8 cellular contexts compared by ENCODE assay signal in the genomic region with DNA sequence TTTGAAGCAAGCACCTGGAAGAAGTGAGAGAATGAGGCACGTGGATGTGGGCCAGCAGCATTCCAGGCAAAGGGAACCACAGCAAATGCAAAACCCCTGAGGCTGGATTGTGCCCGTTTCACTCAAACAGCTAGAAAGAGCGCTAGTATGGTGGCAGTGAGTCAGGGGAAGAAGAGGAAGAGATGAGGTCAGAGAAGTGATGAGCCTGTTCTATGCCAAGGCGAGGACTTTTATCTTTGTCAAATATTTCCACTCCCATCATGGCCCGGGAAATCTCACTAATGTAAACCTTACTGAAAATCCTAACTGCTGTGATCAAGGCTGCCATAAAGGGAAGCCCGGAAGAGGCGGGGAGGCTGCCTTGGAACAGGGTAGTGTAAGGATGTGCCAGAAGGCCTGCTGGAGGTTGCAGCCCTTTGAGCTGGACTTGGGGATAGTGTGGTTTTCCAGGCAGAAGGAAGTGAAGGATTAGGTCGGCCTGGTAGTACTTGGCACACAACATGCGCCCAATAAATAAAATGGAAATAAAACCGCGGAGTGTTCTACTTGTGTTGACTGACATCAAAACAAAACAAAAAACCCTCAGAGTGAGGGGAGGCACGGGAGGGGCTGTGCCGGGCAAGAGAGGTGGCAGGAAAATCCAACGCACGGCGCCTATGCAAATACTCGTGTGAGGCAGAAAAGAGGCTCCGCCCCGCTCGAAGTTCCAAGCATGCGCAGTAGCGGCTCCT. TPM values are rescaled to one million over a fixed set of nuclear protein-coding genes. Genes with fewer than 3 reads are reported as not detected.
DNase-seq lines count a peak whose midpoint lies in the region; ATAC-seq and TF ChIP-seq lines count a peak whose summit lies in the region.

No MANE protein-coding gene starts in this region.

- H3K27me3 ChIP-seq in PC-3 (ENCODE audit: low read length) (no peaks in the 10 kb centered on the region), body of pancreas (no peaks in the 10 kb centered on the region)

- WGBS in body of pancreas, 2 donors, result 4 to 6% methylated on average over 22 of the region's 22 CpGs

- peak overlapping the region; percentile 74 for H3K9ac ChIP-seq in PC-3 (ENCODE audit: low read length)

- H3K9me3 ChIP-seq in PC-3 (ENCODE audit: low read length) (no peaks in the 10 kb centered on the region), body of pancreas (no peaks in the 10 kb centered on the region)

- H3K4me3 ChIP-seq in PC-3 (ENCODE audit: low read length) (peak overlapping the region; percentile 58), body of pancreas (no peak overlapping the region)

- H3K36me3 ChIP-seq in PC-3 (ENCODE audit: low read depth, low read length) (peaks cover 38% of the 10 kb centered on the region), body of pancreas (replicated peaks in 1 of 2; ENCODE audit: insufficient read depth in 1 of 2, low read depth in 2 of 2) (peaks cover 0 to 9% of the 10 kb centered on the region in 2 donors)

- BruUV-seq in PC-3 (replicated peaks; lab: Mats Ljungman, UMichigan), result no TSS peak

- H3K36me3 Mint-ChIP-seq in stimulated activated effector memory CD8-positive, alpha-beta T cell treated with anti-CD3 and anti-CD28 coated beads, Interleukin-12 subunit alpha, Interleukin-12 subunit beta, amount 100 ng/mL, for 72 hours, result peaks cover 90% of the 10 kb centered on the region

- no peak for TF ChIP-seq POLR2A in body of pancreas (IDR thresholded peaks at IDR 0.05)

- 0 out of 2 replicates have a peak overlapping the region, but pooled peaks have one; percentile 51 for H2AFZ ChIP-seq in PC-3 (ENCODE audit: low read length)

- no peaks in the 10 kb centered on the region for H3K9me2 ChIP-seq in PC-3 (replicated peaks; ENCODE audit: low read length)

- H3K9me3 Mint-ChIP-seq in stimulated activated effector memory CD8-positive, alpha-beta T cell treated with anti-CD3 and anti-CD28 coated beads, Interleukin-12 subunit alpha, Interleukin-12 subunit beta, amount 100 ng/mL, for 72 hours, result no peaks in the 10 kb centered on the region

- H3K4me1 ChIP-seq in PC-3 (ENCODE audit: insufficient read depth, low read length) (peaks cover 34% of the 10 kb centered on the region), body of pancreas (peaks cover 29% of the 10 kb centered on the region)

- H3K4me3 Mint-ChIP-seq in stimulated activated effector memory CD8-positive, alpha-beta T cell treated with anti-CD3 and anti-CD28 coated beads, Interleukin-12 subunit alpha, Interleukin-12 subunit beta, amount 100 ng/mL, for 72 hours, result peak overlapping the region; percentile 89

- H3K79me2 ChIP-seq in PC-3 (ENCODE audit: low read length), result peaks cover 41% of the 10 kb centered on the region

- H3F3A ChIP-seq in PC-3 (ENCODE audit: low read length, unreplicated experiment), result peaks cover 16% of the 10 kb centered on the region

- H3K4me1 Mint-ChIP-seq in stimulated activated effector memory CD8-positive, alpha-beta T cell treated with anti-CD3 and anti-CD28 coated beads, Interleukin-12 subunit alpha, Interleukin-12 subunit beta, amount 100 ng/mL, for 72 hours, result peaks cover 42% of the 10 kb centered on the region

- POLR2A ChIA-PET in PC-3 (lab: Charles Lee; ENCODE audit: unreplicated experiment), result interaction anchor here (0.5 to 1.3 kb wide), 5 partner anchors 16 to 284 kb away, joined by 3 to 9 read pairs (median 5); partner anchors contain the start of gene USP11

- TF ChIP-seq CTCF in PC-3 (conservative IDR thresholded peaks at IDR 0.05; ENCODE audit: low read depth, low read length) (no peak), body of pancreas (IDR thresholded peaks at IDR 0.05) (no peak), GM10266 (IDR thresholded peaks at IDR 0.05; ENCODE audit: control insufficient read depth, insufficient read depth, low read depth, missing control alignments) (no peak)

- H3K4me2 ChIP-seq in PC-3 (ENCODE audit: low read length), result peak overlapping the region; percentile 84

- peak; percentile 12 for ATAC-seq in PC-3
- peak; percentile 3 for ATAC-seq in body of pancreas
- ATAC-seq in stimulated activated effector memory CD8-positive, alpha-beta T cell treated with anti-CD3 and anti-CD28 coated beads, Interleukin-12 subunit alpha, Interleukin-12 subunit beta, amount 100 ng/mL, for 72 hours, result peak; percentile 48
- no peak for ATAC-seq in HG03159 (IDR thresholded peaks at IDR 0.05; ENCODE audit: unreplicated experiment)

- intact Hi-C loops in PC-3 (cut with micrococcal nuclease) (loop anchor here (1.0 to 5.0 kb wide), 2 partner anchors 95 to 167 kb away; no protein-coding TSS in a partner anchor), body of pancreas (cut with DNase I) (no loop called here)

- peak; percentile 51 for DNase-seq in NCI-H748 treated with DMSO at 0.1 percent for 48 hours (lab: John Stamatoyannopoulos, UW)
- no peak for DNase-seq in NCI-H748 (lab: John Stamatoyannopoulos, UW; ENCODE audit: unreplicated experiment)
- peak; percentile 75 for DNase-seq in PC-3
- DNase-seq in body of pancreas, result peak in 3 of 4 donors; percentile 12 to 44 (median 30)
- peak; percentile 53 for DNase-seq in iPS-NIHi7 (ENCODE audit: extremely low spot score)
- no peak for DNase-seq in stimulated activated effector memory CD8-positive, alpha-beta T cell treated with anti-CD3 and anti-CD28 coated beads, Interleukin-12 subunit alpha, Interleukin-12 subunit beta, amount 100 ng/mL, for 72 hours (ENCODE audit: low spot score in 2 of 2)
- DNase-seq in GM10266 (ENCODE audit: extremely low spot score), result no peak

- peak overlapping the region; percentile 100 for H3K27ac Mint-ChIP-seq in stimulated activated effector memory CD8-positive, alpha-beta T cell treated with anti-CD3 and anti-CD28 coated beads, Interleukin-12 subunit alpha, Interleukin-12 subunit beta, amount 100 ng/mL, for 72 hours

- H3K27ac ChIP-seq in PC-3 (ENCODE audit: low read length) (peak overlapping the region; percentile 96), body of pancreas (peak overlapping the region; percentile 57 to 99 (median 88))

- CTCF ChIA-PET in PC-3 (lab: Charles Lee), result interaction anchor here (1.0 kb wide), 2 partner anchors 17 to 167 kb away, joined by 3 to 7 read pairs; no protein-coding TSS in a partner anchor

- peaks cover 30% of the 10 kb centered on the region for H4K20me1 ChIP-seq in PC-3 (ENCODE audit: low read length)

RNA-seq across cellular contexts. Expression of gene CDK16, which starts 1.2 kb away (rescaled TPM):
- 155 and 208 TPM in 2 replicates for total RNA-seq in PC-3 (2014; rRNA removed)
- 10 to 100 TPM; 53.2 to 83.4 TPM for total RNA-seq in body of pancreas

RNA-seq across cellular contexts. Expression of gene USP11, which starts 15.5 kb away (rescaled TPM):
- total RNA-seq in PC-3 (2014; rRNA removed), result 31.3 and 37.3 TPM in 2 replicates
- total RNA-seq in body of pancreas, result 10 to 100 TPM; 23.1 to 33.3 TPM

RNA-seq across cellular contexts. Expression of gene UBA1, which starts 23.7 kb away (rescaled TPM):
- 282 and 299 TPM in 2 replicates for total RNA-seq in PC-3 (2014; rRNA removed)
- 10 to 100 TPM; 70.8 to 82.4 TPM for total RNA-seq in body of pancreas

Comparison
In these comparisons a context has a peak if more than half of its experiments do, and no peak if none do; other contexts are left out.
1. DNase-seq: peak in NCI-H748 treated with DMSO at 0.1 percent for 48 hours (single experiment), PC-3 (single experiment), body of pancreas (3 of 4) and iPS-NIHi7 (single experiment); none in NCI-H748 (single experiment), stimulated activated effector memory CD8-positive, alpha-beta T cell treated with anti-CD3 and anti-CD28 coated beads, Interleukin-12 subunit alpha, Interleukin-12 subunit beta, amount 100 ng/mL, for 72 hours (0 of 2) and GM10266 (single experiment).